In genomic region chr2:176115883-176116813, GRCh38 we compare ENCODE assay signal across 10 cellular contexts. TPM values are rescaled to one million over a fixed set of nuclear protein-coding genes. Genes with fewer than 3 reads are reported as not detected.
DNase-seq lines count a peak whose midpoint lies in the region; ATAC-seq, FAIRE-seq and TF ChIP-seq lines count a peak whose summit lies in the region.
"Had no signal": no experiment of that assay in that cellular context is flagged by ENCODE, and none has a peak within 500 bp of the region (broad histone marks: within the 10 kb centered on the region; RNA-seq: fewer than 3 reads in every experiment).

Gene HOXD10, plus strand, starts transcription at chr2:176116778. Its CDS starts 56 bp downstream, at chr2:176116834.

- whole genome bisulfite sequencing in GM23248 (ENCODE audit: low coverage in 1 of 2, low lambda C conversion rate in 2 of 2, missing lambda C conversion rate in 2 of 2), 2 experiments, result 45 to 50% methylated on average over 62 to 66 of the region's 66 CpGs

- H3K4me3 Mint-ChIP-seq in nephron, result peak within 1 kb of the TSS; percentile 78 to 87 (median 87)

- DNase-seq in A172 (ENCODE audit: low spot score) (no peak), GM23248 (peak; percentile 92), dermis microvascular lymphatic vessel endothelial cell (ENCODE audit: low read depth in 2 of 2) (peak; percentile 93 to 98), GM19239 (ENCODE audit: insufficient read length, low spot score) (no peak)
- DNase-seq in stimulated activated CD8-positive, alpha-beta memory T cell treated with anti-CD3 and anti-CD28 coated beads, Interleukin-4, amount 100 ng/mL, for 48 hours, result no peak
- DNase-seq: DND-41, NCI-H2029 had no signal

- H3K79me2 ChIP-seq in GM23248 (ENCODE audit: insufficient read depth), result peaks cover 100% of the 10 kb centered on the region

- no peaks in the 10 kb centered on the region for H3K9me2 ChIP-seq in GM23248 (ENCODE audit: insufficient read depth)

- H3K9ac ChIP-seq in GM23248, result peak within 1 kb of the TSS; percentile 89

- no peaks in the 10 kb centered on the region for H4K20me1 ChIP-seq in GM23248 (ENCODE audit: insufficient read depth)

- peak; percentile 55 to 66 (median 58) for TF ChIP-seq CTCF in nephron (IDR thresholded peaks at IDR 0.05; ENCODE audit: unreplicated experiment in 3 of 3)

- ATAC-seq in HG02852 (IDR thresholded peaks at IDR 0.05; ENCODE audit: unreplicated experiment), result no peak
- no peak for ATAC-seq in GM18517 (IDR thresholded peaks at IDR 0.05; ENCODE audit: unreplicated experiment)

- no peak within 1 kb of the TSS for H2AFZ ChIP-seq in GM23248

- in situ Hi-C loops in GM23248 (cut with MboI), result loop anchor here (25.0 kb wide), 1 partner anchor 1621 kb away; no protein-coding TSS in a partner anchor

- H3K36me3 ChIP-seq in GM23248 (ENCODE audit: low read depth), result peaks cover 10% of the 10 kb centered on the region; the same call in 1 of the 2 replicates

- peaks cover 65% of the 10 kb centered on the region for H3K36me3 Mint-ChIP-seq in nephron (ENCODE audit: low read depth)

- peaks cover 98% of the 10 kb centered on the region for H3K27me3 Mint-ChIP-seq in nephron (ENCODE audit: low read depth)

- H3K27ac Mint-ChIP-seq in nephron, result peak within 1 kb of the TSS; percentile 73 to 99 (median 90)

- peak within 1 kb of the TSS; percentile 88 for H3K27ac ChIP-seq in GM23248

- peak within 1 kb of the TSS; percentile 70 for H3K4me3 ChIP-seq in GM23248

- FAIRE-seq in GM19239 (lab: Jason Lieb, UNC), result no peak

- H3K4me1 Mint-ChIP-seq in nephron, result peaks cover 33% of the 10 kb centered on the region

- H3K4me1 ChIP-seq in GM23248 (ENCODE audit: insufficient read depth), result no peaks in the 10 kb centered on the region; the same call in 1 of the 2 replicates

- H3K9me3 Mint-ChIP-seq in nephron, result no peaks in the 10 kb centered on the region

- H3K27me3 ChIP-seq in GM23248 (replicated peaks; ENCODE audit: insufficient read depth), result no peaks in the 10 kb centered on the region

- peaks cover 16% of the 10 kb centered on the region for H3F3A ChIP-seq in GM23248 (ENCODE audit: insufficient read depth)

- H3K9me3 ChIP-seq in GM23248 (ENCODE audit: low read depth), result no peaks in the 10 kb centered on the region

- H3K4me2 ChIP-seq in GM23248 (ENCODE audit: unreplicated experiment), result peak within 1 kb of the TSS; percentile 95

RNA-seq across cellular contexts. Expression of gene HOXD10, which starts in this region (rescaled TPM):
- total RNA-seq in A172 (2014; rRNA removed; shearing (Covaris generic)), result 18.1 and 21.7 TPM in 2 replicates
- total RNA-seq in GM23248 (2014; rRNA removed; shearing (Covaris generic)), result 17.2 and 23.5 TPM in 2 replicates
- 10.9 and 16.0 TPM in 2 replicates for polyA plus RNA-seq in GM23248 (2016; fragmentation: Nextera tagmentation; extraction: Ambion mirVana)
- total RNA-seq in dermis microvascular lymphatic vessel endothelial cell, result 7.8 and 9.9 TPM in 2 replicates

Comparison
In these comparisons a context has a peak if more than half of its experiments do, and no peak if none do; other contexts are left out.
1. DNase-seq: peak in GM23248 (single experiment) and dermis microvascular lymphatic vessel endothelial cell (2 of 2); none in A172 (single experiment), stimulated activated CD8-positive, alpha-beta memory T cell treated with anti-CD3 and anti-CD28 coated beads, Interleukin-4, amount 100 ng/mL, for 48 hours (single experiment) and GM19239 (single experiment).